In the genomic region with DNA sequence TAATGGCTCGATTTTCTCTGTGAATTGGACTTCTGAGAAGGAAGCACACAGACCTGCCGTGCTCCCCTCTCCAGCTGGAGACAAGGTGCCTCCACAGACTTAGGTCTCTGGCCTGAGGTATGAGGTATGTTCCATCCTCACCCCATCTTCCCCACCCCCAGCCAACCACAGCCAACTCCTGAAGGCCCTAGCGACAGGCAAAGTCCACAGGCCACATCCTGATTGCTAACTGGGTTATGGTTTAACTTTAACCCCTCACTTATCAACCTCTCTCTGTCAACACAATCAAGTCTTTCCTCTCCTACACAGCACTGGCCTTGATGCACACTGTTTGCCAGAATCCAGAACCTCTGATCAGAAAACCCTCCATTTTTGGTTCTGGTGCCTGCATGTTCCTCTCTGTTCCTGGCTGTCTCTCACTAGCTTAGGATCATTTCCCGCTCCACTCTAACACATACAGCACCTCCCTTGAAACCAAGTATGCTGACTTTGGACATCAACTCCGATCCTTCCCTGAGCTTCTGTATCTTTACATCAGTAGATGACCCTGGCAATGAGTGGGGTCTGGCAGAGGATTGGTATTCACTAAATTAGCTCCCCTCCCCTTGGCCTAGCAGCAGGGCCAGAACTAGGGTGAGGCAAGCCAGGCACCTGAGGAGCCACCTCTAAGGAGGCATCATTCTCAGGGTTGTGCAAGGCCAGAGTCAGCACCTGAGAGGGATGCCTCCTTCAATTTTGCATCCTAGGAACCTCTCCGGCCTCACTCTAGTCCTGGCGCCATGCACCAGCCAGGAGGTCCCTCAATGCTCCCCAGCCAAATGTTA, we compare ENCODE assay signal across 12 cellular contexts. TPM values are rescaled to one million over a fixed set of nuclear protein-coding genes. Genes with fewer than 3 reads are reported as not detected.
A peak's percentile ranks its signal among the peaks of the same experiment; 100 is the strongest.
DNase-seq lines count a peak whose midpoint lies in the region; ATAC-seq and TF ChIP-seq lines count a peak whose summit lies in the region.
"Had no signal": no experiment of that assay in that cellular context is flagged by ENCODE, and none has a peak within 500 bp of the region (broad histone marks: within the 10 kb centered on the region; RNA-seq: fewer than 3 reads in every experiment).

No MANE protein-coding gene starts in this region.

- H3K9me3 ChIP-seq in T-helper 17 cell (ENCODE audit: control insufficient read depth, low read length, poor library complexity, severe bottlenecking), result no peaks in the 10 kb centered on the region

- H3K4me3 Mint-ChIP-seq in T-helper 17 cell (no peak overlapping the region), mesothelial cell of epicardium (no peak overlapping the region)
- no peak overlapping the region for H3K4me3 Mint-ChIP-seq in activated naive CD4-positive, alpha-beta T cell treated with anti-CD3 and anti-CD28 coated beads, Interleukin-2, amount 10 ng/mL, durations not matched to agents 7 days and 5 days
- H3K4me3 Mint-ChIP-seq: activated naive CD8-positive, alpha-beta T cell had no signal

- H3K36me3 Mint-ChIP-seq in T-helper 17 cell (ENCODE audit: low read depth) (peaks cover 5% of the 10 kb centered on the region), mesothelial cell of epicardium (no peaks in the 10 kb centered on the region)
- H3K36me3 Mint-ChIP-seq in activated naive CD4-positive, alpha-beta T cell treated with anti-CD3 and anti-CD28 coated beads, Interleukin-2, amount 10 ng/mL, durations not matched to agents 7 days and 5 days, result peaks cover 35% of the 10 kb centered on the region

- H3K4me1 Mint-ChIP-seq in T-helper 17 cell (peaks cover 30% of the 10 kb centered on the region), mesothelial cell of epicardium (peaks cover 9% of the 10 kb centered on the region)
- peaks cover 34% of the 10 kb centered on the region for H3K4me1 Mint-ChIP-seq in activated naive CD4-positive, alpha-beta T cell treated with anti-CD3 and anti-CD28 coated beads, Interleukin-2, amount 10 ng/mL, durations not matched to agents 7 days and 5 days

- TF ChIP-seq CTCF in mesothelial cell of epicardium (IDR thresholded peaks at IDR 0.05; ENCODE audit: unreplicated experiment), result no peak

- DNase-seq in T-helper 17 cell, result peak; percentile 24 to 47 (median 41)
- DNase-seq in activated naive CD4-positive, alpha-beta T cell treated with anti-CD3 and anti-CD28 coated beads, Interleukin-2, amount 10 ng/mL, durations not matched to agents 7 days and 5 days, result peak; percentile 86
- peak; percentile 68 for DNase-seq in stimulated activated CD4-positive, alpha-beta T cell treated with anti-CD3 and anti-CD28 coated beads, Interleukin-1b, Interleukin-23, amount 100 ng/mL, for 48 hours
- no peak for DNase-seq in occipital lobe (lab: John Stamatoyannopoulos, UW)
- DNase-seq in mesothelial cell of epicardium (ENCODE audit: low spot score in 2 of 2, unreplicated experiment in 2 of 2), result no peak
- DNase-seq: erythroblast, NCI-H2029 treated with DMSO at 0.1 percent for 48 hours, SHP77 treated with DMSO at 0.1 percent for 48 hours had no signal

- H3K9me3 Mint-ChIP-seq in activated naive CD4-positive, alpha-beta T cell treated with anti-CD3 and anti-CD28 coated beads, Interleukin-2, amount 10 ng/mL, durations not matched to agents 7 days and 5 days, result no peaks in the 10 kb centered on the region
- no peaks in the 10 kb centered on the region for H3K9me3 Mint-ChIP-seq in mesothelial cell of epicardium

- ATAC-seq in GM19438 (IDR thresholded peaks at IDR 0.05; ENCODE audit: low read depth, unreplicated experiment) (peak; percentile 65), T-helper 17 cell (peak; percentile 86), HG03469 (IDR thresholded peaks at IDR 0.05; ENCODE audit: unreplicated experiment) (no peak), HG03442 (IDR thresholded peaks at IDR 0.05; ENCODE audit: unreplicated experiment) (no peak)

- CTCF ChIA-PET in activated naive CD4-positive, alpha-beta T cell treated with anti-CD3 and anti-CD28 coated beads, Interleukin-2, amount 10 ng/mL, durations not matched to agents 7 days and 5 days (lab: Charles Lee), result interaction anchor here (0.9 to 2.0 kb wide), 15 partner anchors 10 to 150 kb away, joined by 3 to 30 read pairs (median 5); a partner anchor contains a TSS

- H3K27ac Mint-ChIP-seq in T-helper 17 cell (no peak overlapping the region), mesothelial cell of epicardium (no peak overlapping the region)
- no peak overlapping the region for H3K27ac Mint-ChIP-seq in activated naive CD4-positive, alpha-beta T cell treated with anti-CD3 and anti-CD28 coated beads, Interleukin-2, amount 10 ng/mL, durations not matched to agents 7 days and 5 days
- H3K27ac Mint-ChIP-seq: activated naive CD8-positive, alpha-beta T cell had no signal

- H3K27me3 Mint-ChIP-seq in T-helper 17 cell (no peaks in the 10 kb centered on the region), mesothelial cell of epicardium (ENCODE audit: low read depth) (peaks cover 27% of the 10 kb centered on the region)
- no peaks in the 10 kb centered on the region for H3K27me3 Mint-ChIP-seq in activated naive CD4-positive, alpha-beta T cell treated with anti-CD3 and anti-CD28 coated beads, Interleukin-2, amount 10 ng/mL, durations not matched to agents 7 days and 5 days
- H3K27me3 Mint-ChIP-seq: activated naive CD8-positive, alpha-beta T cell had no signal

RNA-seq across cellular contexts. Expression of a gene that starts 22.0 kb away (rescaled TPM):
- total RNA-seq in T-helper 17 cell (10 to 100 TPM; 79.9 to 84.0 TPM), occipital lobe (1.2 TPM), mesothelial cell of epicardium (not detected in 3 replicates)

RNA-seq across cellular contexts. Expression of a gene that starts 26.4 kb away (rescaled TPM):
- total RNA-seq in T-helper 17 cell (not detected), occipital lobe (5.8 TPM), mesothelial cell of epicardium (2.3 to 2.5 TPM (median 2.4 TPM) in 3 replicates)

RNA-seq across cellular contexts. Expression of a gene that starts 49.4 kb away (rescaled TPM):
- total RNA-seq in T-helper 17 cell, result 10 to 100 TPM; 24.5 to 26.4 TPM
- 1.6 TPM for total RNA-seq in occipital lobe
- total RNA-seq in mesothelial cell of epicardium, result 5.0 to 5.7 TPM (median 5.2 TPM) in 3 replicates

RNA-seq across cellular contexts. Expression of a gene that starts 50.2 kb away (rescaled TPM):
- not detected for total RNA-seq in T-helper 17 cell
- total RNA-seq in occipital lobe, result 12.2 TPM
- total RNA-seq in mesothelial cell of epicardium, result 1.2 to 1.9 TPM (median 1.5 TPM) in 3 replicates

Comparison
In these comparisons a context has a peak if more than half of its experiments do, and no peak if none do; other contexts are left out.
1. ATAC-seq: peak in GM19438 (single experiment) and T-helper 17 cell (single experiment); none in HG03469 (single experiment) and HG03442 (single experiment).
2. DNase-seq: peak in T-helper 17 cell (3 of 3), activated naive CD4-positive, alpha-beta T cell treated with anti-CD3 and anti-CD28 coated beads, Interleukin-2, amount 10 ng/mL, durations not matched to agents 7 days and 5 days (single experiment) and stimulated activated CD4-positive, alpha-beta T cell treated with anti-CD3 and anti-CD28 coated beads, Interleukin-1b, Interleukin-23, amount 100 ng/mL, for 48 hours (single experiment); none in occipital lobe (single experiment) and mesothelial cell of epicardium (0 of 2).
3. RNA of a gene that starts 22.0 kb away (total RNA-seq): 79.9 to 84.0 TPM in T-helper 17 cell; 1.2 TPM in occipital lobe (single experiment) and not detected in mesothelial cell of epicardium; every median in the first group is over 10 times any median in the second.